16 cellular contexts compared by ENCODE assay signal in genomic region chr18:63272638-63273037, GRCh38. TPM values are rescaled to one million over a fixed set of nuclear protein-coding genes. Genes with fewer than 3 reads are reported as not detected.
"Had no signal": no experiment of that assay in that cellular context is flagged by ENCODE, and none has a peak within 500 bp of the region (broad histone marks: within the 10 kb centered on the region; RNA-seq: fewer than 3 reads in every experiment).

No MANE protein-coding gene starts in this region.

- DNase-seq: activated CD4-positive, alpha-beta T cell treated with anti-CD3 and anti-CD28 coated beads, Interleukin-2, amount 50 U/mL, for 1 hour; activated CD8-positive, alpha-beta memory T cell treated with anti-CD3 and anti-CD28 coated beads for 24 hours; activated naive CD4-positive, alpha-beta T cell; dermis blood vessel endothelial cell; effector memory CD8-positive, alpha-beta T cell; islet precursor cell; mesenchymal stem cell; stimulated activated naive CD8-positive, alpha-beta T cell treated with anti-CD3 and anti-CD28 coated beads, Interleukin-15, amount 100 ng/mL, for 72 hours had no signal

- H3K27ac Mint-ChIP-seq: natural killer cell treated with Interleukin-12 subunit alpha and Interleukin-12 subunit beta and Interleukin-15 and Interleukin-18, amount 100 ng/mL, for 72 hours; stimulated activated naive CD8-positive, alpha-beta T cell treated with anti-CD3 and anti-CD28 coated beads, Interleukin-15, amount 100 ng/mL, for 72 hours; T-helper 2 cell treated with Interferon-gamma antibody and Interleukin-4, amounts not matched to agents 5 μg/mL and 100 μg/mL, for 36 hours had no signal

- H3K4me2 ChIP-seq: smooth muscle cell had no signal

- H3K4me1 ChIP-seq: prostate gland had no signal

- H3K27ac ChIP-seq: epithelial cell of prostate, prostate gland, thoracic aorta had no signal

- H3K27me3 Mint-ChIP-seq: effector memory CD8-positive, alpha-beta T cell; natural killer cell treated with Interleukin-12 subunit alpha and Interleukin-12 subunit beta and Interleukin-15 and Interleukin-18, amount 100 ng/mL, for 72 hours; stimulated activated naive CD8-positive, alpha-beta T cell treated with anti-CD3 and anti-CD28 coated beads, Interleukin-15, amount 100 ng/mL, for 72 hours had no signal

- H3K9me3 ChIP-seq: gastroesophageal sphincter, prostate gland, thoracic aorta had no signal

- H3K4me3 Mint-ChIP-seq: effector memory CD8-positive, alpha-beta T cell; natural killer cell treated with Interleukin-12 subunit alpha and Interleukin-12 subunit beta and Interleukin-15 and Interleukin-18, amount 100 ng/mL, for 72 hours; stimulated activated naive CD8-positive, alpha-beta T cell treated with anti-CD3 and anti-CD28 coated beads, Interleukin-15, amount 100 ng/mL, for 72 hours; T-helper 2 cell treated with Interferon-gamma antibody and Interleukin-4, amounts not matched to agents 5 μg/mL and 100 μg/mL, for 36 hours had no signal

- H3K4me3 ChIP-seq: gastroesophageal sphincter, prostate gland, smooth muscle cell, thoracic aorta had no signal

- H3K36me3 ChIP-seq: gastroesophageal sphincter, prostate gland, thoracic aorta had no signal

- H3K27me3 ChIP-seq: gastroesophageal sphincter had no signal

- ATAC-seq: activated CD4-positive, CD25-positive, alpha-beta regulatory T cell treated with anti-CD3 and anti-CD28 coated beads, Interleukin-2, amount 50 U/mL, for 24 hours; effector memory CD8-positive, alpha-beta T cell; natural killer cell treated with Interleukin-12 subunit alpha and Interleukin-12 subunit beta and Interleukin-15 and Interleukin-18, amount 100 ng/mL, for 72 hours had no signal

- H3K9me3 Mint-ChIP-seq: effector memory CD8-positive, alpha-beta T cell; natural killer cell treated with Interleukin-12 subunit alpha and Interleukin-12 subunit beta and Interleukin-15 and Interleukin-18, amount 100 ng/mL, for 72 hours; stimulated activated naive CD8-positive, alpha-beta T cell treated with anti-CD3 and anti-CD28 coated beads, Interleukin-15, amount 100 ng/mL, for 72 hours; T-helper 2 cell treated with Interferon-gamma antibody and Interleukin-4, amounts not matched to agents 5 μg/mL and 100 μg/mL, for 36 hours had no signal

RNA-seq across cellular contexts. Expression of gene BCL2, which starts 46.9 kb away (rescaled TPM):
- polyA plus RNA-seq: smooth muscle cell had no signal
